8 cellular contexts compared by ENCODE assay signal in genomic region chr1:91730781-91731732, GRCh38.
DNase-seq lines count a peak whose midpoint lies in the region; ATAC-seq and TF ChIP-seq lines count a peak whose summit lies in the region.

No MANE protein-coding gene starts in this region.

- peaks cover 61% of the 10 kb centered on the region for H3K4me1 Mint-ChIP-seq in activated CD4-positive, alpha-beta memory T cell treated with anti-CD3 and anti-CD28 coated beads, Interleukin-2, amount 10 ng/mL, durations not matched to agents 7 days and 5 days
- H3K4me1 Mint-ChIP-seq in stimulated activated naive CD8-positive, alpha-beta T cell treated with anti-CD3 and anti-CD28 coated beads, Interleukin-15, Interleukin-2, amounts not matched to agents 100 ng/mL and 50 ng/mL, for 24 hours (ENCODE audit: low read depth), result peaks cover 58% of the 10 kb centered on the region

- H3K4me3 ChIP-seq in right cardiac atrium (ENCODE audit: low read length), result no peak overlapping the region

- 52% methylated on average over 15 of the region's 15 CpGs for WGBS in right cardiac atrium

- H3K27me3 Mint-ChIP-seq in activated CD4-positive, alpha-beta memory T cell treated with anti-CD3 and anti-CD28 coated beads, Interleukin-2, amount 10 ng/mL, durations not matched to agents 7 days and 5 days, result no peaks in the 10 kb centered on the region
- no peaks in the 10 kb centered on the region for H3K27me3 Mint-ChIP-seq in stimulated activated naive CD8-positive, alpha-beta T cell treated with anti-CD3 and anti-CD28 coated beads, Interleukin-15, Interleukin-2, amounts not matched to agents 100 ng/mL and 50 ng/mL, for 24 hours

- peak; percentile 31 for DNase-seq in activated CD4-positive, alpha-beta memory T cell treated with anti-CD3 and anti-CD28 coated beads, Interleukin-2, amount 10 ng/mL, durations not matched to agents 7 days and 5 days
- DNase-seq in right cardiac atrium, result peak in 2 of 3 donors; percentile 60 to 62
- DNase-seq in NCI-H2107 treated with DMSO at 0.1 percent for 48 hours (lab: John Stamatoyannopoulos, UW; ENCODE audit: unreplicated experiment), result no peak
- no peak for DNase-seq in NCI-H510A (lab: John Stamatoyannopoulos, UW)
- no peak for DNase-seq in HPDE6-E6E7 (ENCODE audit: extremely low spot score)
- no peak for DNase-seq in GM20000 (ENCODE audit: low spot score)

- no peaks in the 10 kb centered on the region for H3K27me3 ChIP-seq in right cardiac atrium (ENCODE audit: control insufficient read depth, insufficient read depth)

- no peaks in the 10 kb centered on the region for H3K9me3 Mint-ChIP-seq in activated CD4-positive, alpha-beta memory T cell treated with anti-CD3 and anti-CD28 coated beads, Interleukin-2, amount 10 ng/mL, durations not matched to agents 7 days and 5 days
- H3K9me3 Mint-ChIP-seq in stimulated activated naive CD8-positive, alpha-beta T cell treated with anti-CD3 and anti-CD28 coated beads, Interleukin-15, Interleukin-2, amounts not matched to agents 100 ng/mL and 50 ng/mL, for 24 hours, result no peaks in the 10 kb centered on the region

- ATAC-seq in HG02870 (IDR thresholded peaks at IDR 0.05; ENCODE audit: unreplicated experiment) (peak; percentile 64), right cardiac atrium (peak; percentile 7 to 16)

- TF ChIP-seq CTCF in GM20000 (IDR thresholded peaks at IDR 0.05; ENCODE audit: extremely low read depth, missing control alignments), result no peak

- peak overlapping the region; percentile 16 for H3K4me3 Mint-ChIP-seq in activated CD4-positive, alpha-beta memory T cell treated with anti-CD3 and anti-CD28 coated beads, Interleukin-2, amount 10 ng/mL, durations not matched to agents 7 days and 5 days
- peak overlapping the region; percentile 75 for H3K4me3 Mint-ChIP-seq in stimulated activated naive CD8-positive, alpha-beta T cell treated with anti-CD3 and anti-CD28 coated beads, Interleukin-15, Interleukin-2, amounts not matched to agents 100 ng/mL and 50 ng/mL, for 24 hours

- intact Hi-C loops in right cardiac atrium (cut with DNase I), result no loop called here

- H3K27ac Mint-ChIP-seq in activated CD4-positive, alpha-beta memory T cell treated with anti-CD3 and anti-CD28 coated beads, Interleukin-2, amount 10 ng/mL, durations not matched to agents 7 days and 5 days, result peak overlapping the region; percentile 44
- peak overlapping the region; percentile 96 for H3K27ac Mint-ChIP-seq in stimulated activated naive CD8-positive, alpha-beta T cell treated with anti-CD3 and anti-CD28 coated beads, Interleukin-15, Interleukin-2, amounts not matched to agents 100 ng/mL and 50 ng/mL, for 24 hours

- no peak overlapping the region for H3K27ac ChIP-seq in right cardiac atrium (ENCODE audit: low read length)

- H3K9me3 ChIP-seq in right cardiac atrium (ENCODE audit: control insufficient read depth, low read length), result no peaks in the 10 kb centered on the region

- peaks cover 18% of the 10 kb centered on the region for H3K4me1 ChIP-seq in right cardiac atrium (ENCODE audit: control insufficient read depth, insufficient read depth, low read length)

- peaks cover 81% of the 10 kb centered on the region for H3K36me3 Mint-ChIP-seq in activated CD4-positive, alpha-beta memory T cell treated with anti-CD3 and anti-CD28 coated beads, Interleukin-2, amount 10 ng/mL, durations not matched to agents 7 days and 5 days (ENCODE audit: low read depth)
- H3K36me3 Mint-ChIP-seq in stimulated activated naive CD8-positive, alpha-beta T cell treated with anti-CD3 and anti-CD28 coated beads, Interleukin-15, Interleukin-2, amounts not matched to agents 100 ng/mL and 50 ng/mL, for 24 hours (ENCODE audit: low read depth), result peaks cover 22% of the 10 kb centered on the region

- POLR2A ChIA-PET in activated CD4-positive, alpha-beta memory T cell treated with anti-CD3 and anti-CD28 coated beads, Interleukin-2, amount 10 ng/mL, durations not matched to agents 7 days and 5 days (lab: Charles Lee), result interaction anchor here (1.5 kb wide), 1 partner anchor 21 kb away, joined by 6 read pairs; no protein-coding TSS in a partner anchor

- CTCF ChIA-PET in activated CD4-positive, alpha-beta memory T cell treated with anti-CD3 and anti-CD28 coated beads, Interleukin-2, amount 10 ng/mL, durations not matched to agents 7 days and 5 days (lab: Charles Lee), result interaction anchor here (1.3 kb wide), 1 partner anchor 219 kb away, joined by 5 read pairs; no protein-coding TSS in a partner anchor

Comparison
In these comparisons a context has a peak if more than half of its experiments do, and no peak if none do; other contexts are left out.
1. DNase-seq: peak in activated CD4-positive, alpha-beta memory T cell treated with anti-CD3 and anti-CD28 coated beads, Interleukin-2, amount 10 ng/mL, durations not matched to agents 7 days and 5 days (single experiment) and right cardiac atrium (2 of 3); none in NCI-H2107 treated with DMSO at 0.1 percent for 48 hours (single experiment), NCI-H510A (single experiment), HPDE6-E6E7 (single experiment) and GM20000 (single experiment).